Comparison of ENCODE assay signal across 8 cellular contexts in the genomic region with DNA sequence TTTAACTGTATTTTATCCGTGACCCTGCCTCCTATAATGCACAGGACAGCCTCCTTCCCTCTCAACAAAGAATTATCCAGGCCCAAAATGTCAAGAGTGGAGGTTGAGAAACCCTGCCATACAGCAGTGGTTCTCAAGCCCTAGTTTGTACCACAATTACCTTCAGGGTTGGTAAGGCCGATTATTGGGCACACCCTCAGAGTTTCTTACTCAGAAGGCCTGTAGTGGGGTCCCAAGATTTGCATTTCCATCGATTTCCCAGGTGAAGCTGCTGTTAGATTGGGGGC. TPM values are rescaled to one million over a fixed set of nuclear protein-coding genes. Genes with fewer than 3 reads are reported as not detected.
DNase-seq lines count a peak whose midpoint lies in the region; FAIRE-seq and TF ChIP-seq lines count a peak whose summit lies in the region.

No MANE protein-coding gene starts in this region.

- CTCF ChIA-PET in A673 (lab: Charles Lee), result no interaction called here

- H3K9me3 ChIP-seq in A673 (ENCODE audit: low read depth, low read length, poor library complexity, severe bottlenecking) (no peaks in the 10 kb centered on the region), HUES48 (ENCODE audit: control insufficient read depth, insufficient read depth, low read length) (no peaks in the 10 kb centered on the region), muscle layer of colon (ENCODE audit: low read length) (no peaks in the 10 kb centered on the region)

- H3K36me3 ChIP-seq in A673 (ENCODE audit: insufficient read depth, low read length, poor library complexity, severe bottlenecking), result no peaks in the 10 kb centered on the region
- peaks cover 2% of the 10 kb centered on the region; the same call in 1 of the 2 replicates for H3K36me3 ChIP-seq in HUES48 (ENCODE audit: control insufficient read depth, insufficient read depth, low read length)
- no peaks in the 10 kb centered on the region for H3K36me3 ChIP-seq in bronchial epithelial cell (ENCODE audit: control insufficient read depth, insufficient read depth, low read length)
- H3K36me3 ChIP-seq in muscle layer of colon (ENCODE audit: insufficient read depth, low read length), result no peaks in the 10 kb centered on the region

- DNase-seq in A673 (ENCODE audit: low spot score) (no peak), bronchial epithelial cell (ENCODE audit: low read depth) (no peak), frontal cortex (ENCODE audit: low spot score in 2 of 2) (no peak), medulla oblongata (ENCODE audit: extremely low spot score) (no peak), foreskin melanocyte (no peak)
- DNase-seq in activated CD4-positive, CD25-positive, alpha-beta regulatory T cell treated with anti-CD3 and anti-CD28 coated beads, Interleukin-2, amount 50 U/mL, for 72 hours, result no peak

- peak overlapping the region; percentile 92 for H3K27ac ChIP-seq in A673 (ENCODE audit: low read depth, low read length, poor library complexity, severe bottlenecking)
- H3K27ac ChIP-seq in HUES48 (ENCODE audit: low read depth, low read length), result peak overlapping the region; percentile 95
- H3K27ac ChIP-seq in muscle layer of colon (ENCODE audit: low read depth, low read length), result peak overlapping the region; percentile 87

- H3K9ac ChIP-seq in HUES48 (ENCODE audit: low read depth, low read length), result peak overlapping the region; percentile 75
- H3K9ac ChIP-seq in muscle layer of colon (ENCODE audit: low read length), result peak overlapping the region; percentile 80

- TSS peak; percentile 94 for BruUV-seq in A673 (replicated peaks; lab: Mats Ljungman, UMichigan)

- H3K27me3 ChIP-seq in A673 (replicated peaks; ENCODE audit: insufficient read depth, low read depth, low read length, poor library complexity), result peaks cover 6% of the 10 kb centered on the region
- H3K27me3 ChIP-seq in HUES48 (ENCODE audit: control insufficient read depth, insufficient read depth, low read length), result no peaks in the 10 kb centered on the region
- no peaks in the 10 kb centered on the region for H3K27me3 ChIP-seq in bronchial epithelial cell (ENCODE audit: control insufficient read depth, insufficient read depth, low read length)
- H3K27me3 ChIP-seq in muscle layer of colon (ENCODE audit: control insufficient read depth in 1 of 2, insufficient read depth in 2 of 2, low read length in 2 of 2), result no peaks in the 10 kb centered on the region

- peak overlapping the region; percentile 65 for H3K4me3 ChIP-seq in A673 (ENCODE audit: low read depth, low read length, poor library complexity, severe bottlenecking)
- H3K4me3 ChIP-seq in HUES48 (ENCODE audit: low read depth, low read length), result peak overlapping the region; percentile 87
- peak overlapping the region; percentile 72 for H3K4me3 ChIP-seq in bronchial epithelial cell (ENCODE audit: low read depth, low read length)
- H3K4me3 ChIP-seq in muscle layer of colon (ENCODE audit: low read depth in 1 of 2, low read length in 2 of 2), result peak overlapping the region; percentile 47 to 67

- FAIRE-seq in bronchial epithelial cell (lab: Jason Lieb, UNC) (no peak), frontal cortex (lab: Jason Lieb, UNC) (no peak)

- intact Hi-C loops in A673 (cut with micrococcal nuclease; ENCODE audit: unreplicated experiment), result no loop called here

- H3K4me1 ChIP-seq in A673 (ENCODE audit: insufficient read depth, low read length, poor library complexity, severe bottlenecking) (no peaks in the 10 kb centered on the region), HUES48 (ENCODE audit: control insufficient read depth, insufficient read depth, low read length) (peaks cover 17% of the 10 kb centered on the region), muscle layer of colon (ENCODE audit: insufficient read depth, low read length) (peaks cover 16% of the 10 kb centered on the region)

- POLR2A ChIA-PET in A673 (lab: Charles Lee; ENCODE audit: low non-redundant PET), result no interaction called here

- TF ChIP-seq CTCF in A673 (conservative IDR thresholded peaks at IDR 0.05; ENCODE audit: low read depth, low read length) (no peak), bronchial epithelial cell (IDR thresholded peaks at IDR 0.05; ENCODE audit: insufficient read depth, low read length, severe bottlenecking) (no peak)

RNA-seq across cellular contexts. Expression of gene PGBD2, which starts 0.4 kb away (rescaled TPM):
- 5.0 and 5.7 TPM in 2 replicates for total RNA-seq in A673 (2021)
- 5.9 and 7.4 TPM in 2 replicates for total RNA-seq in bronchial epithelial cell
- total RNA-seq in frontal cortex, result 11.0 TPM

RNA-seq across cellular contexts. Expression of gene ZNF692, which starts 46.7 kb away (rescaled TPM):
- total RNA-seq in A673 (2021) (58.6 and 64.5 TPM in 2 replicates), bronchial epithelial cell (19.7 and 22.7 TPM in 2 replicates), frontal cortex (19.6 TPM)
